ENCODE assay signal across 1 cellular context in genomic region chr11:118008271-118008903, GRCh38.
TF ChIP-seq lines count a peak whose summit lies in the region.

No MANE protein-coding gene starts in this region.

TF ChIP-seq in GM23338, 12 proteins besides CTCF, POLR2A, EP300 and RAD21 (continued from another document):
- no peak for TF ChIP-seq ZNF462 (CRISPR knock-in tag; IDR thresholded peaks at IDR 0.05)
TF ChIP-seq in GM23338: peak in this region for 0.
